24 cellular contexts compared by ENCODE assay signal in the genomic region with DNA sequence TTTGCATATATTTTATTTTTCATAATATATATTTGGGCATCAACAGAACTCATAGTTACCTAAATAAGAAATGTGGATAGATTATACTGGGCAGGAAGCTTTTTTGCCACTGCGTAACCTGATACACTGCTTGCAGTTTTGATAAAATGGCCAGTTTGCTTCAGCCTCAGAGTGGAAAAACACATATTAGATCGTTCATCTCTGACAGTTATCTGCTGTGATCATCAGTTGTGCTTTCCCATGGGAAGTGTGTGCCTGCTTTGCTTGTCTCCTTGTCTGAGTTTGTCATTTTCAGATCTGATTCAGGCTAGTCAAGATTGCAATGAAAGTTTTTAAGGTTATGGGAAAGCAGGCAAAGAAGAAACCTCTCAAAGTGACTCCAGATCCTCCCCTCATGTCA. TPM values are rescaled to one million over a fixed set of nuclear protein-coding genes. Genes with fewer than 3 reads are reported as not detected.
DNase-seq lines count a peak whose midpoint lies in the region; ATAC-seq, FAIRE-seq and TF ChIP-seq lines count a peak whose summit lies in the region.
"Had no signal": no experiment of that assay in that cellular context is flagged by ENCODE, and none has a peak within 500 bp of the region (broad histone marks: within the 10 kb centered on the region; RNA-seq: fewer than 3 reads in every experiment).

No MANE protein-coding gene starts in this region.

- TF ChIP-seq RAD21 in SK-N-SH (IDR thresholded peaks at IDR 0.05; ENCODE audit: low read length) (no peak), H1 (IDR thresholded peaks at IDR 0.05 in 1 of 2, conservative IDR thresholded peaks at IDR 0.05 in 1 of 2; ENCODE audit: low read depth in 2 of 2, low read length in 2 of 2) (no peak), neural cell (conservative IDR thresholded peaks at IDR 0.05) (no peak)

- H3K4me1 ChIP-seq in SK-N-SH (ENCODE audit: control insufficient read depth in 1 of 2, insufficient read depth in 2 of 2, low read depth in 1 of 2, low read length in 1 of 2) (peaks cover 0 to 8% of the 10 kb centered on the region in 2 experiments; a peak in 2 of 4 replicates), H1 (replicated peaks in 1 of 4; ENCODE audit: control insufficient read depth in 3 of 4, insufficient read depth in 4 of 4, low read length in 3 of 4) (no peaks in the 10 kb centered on the region)
- H3K4me1 ChIP-seq: BLaER1, SJSA1 had no signal

- H4K91ac ChIP-seq in H1 (replicated peaks; ENCODE audit: insufficient read length, low read length): no peak overlapping the region

- no peak overlapping the region for H2BK5ac ChIP-seq in H1 (ENCODE audit: low read depth, low read length)

- no peak for TF ChIP-seq CTCF in SK-N-SH (IDR thresholded peaks at IDR 0.05)
- no peak for TF ChIP-seq CTCF in H1 (IDR thresholded peaks at IDR 0.05; ENCODE audit: control extremely low read depth in 1 of 3, insufficient read depth in 1 of 3, low read depth in 1 of 3, low read length in 3 of 3)
- TF ChIP-seq CTCF in neural cell (IDR thresholded peaks at IDR 0.05; ENCODE audit: poor library complexity, severe bottlenecking): no peak
- no peak for TF ChIP-seq CTCF in MCF 10A (IDR thresholded peaks at IDR 0.05; ENCODE audit: unreplicated experiment)

- H2BK120ac ChIP-seq in H1 (replicated peaks; ENCODE audit: low read depth, low read length): no peak overlapping the region

- no peak overlapping the region for H3K9ac ChIP-seq in SK-N-SH
- no peak overlapping the region for H3K9ac ChIP-seq in H1 (replicated peaks in 1 of 4; ENCODE audit: extremely low read depth in 1 of 4, low read depth in 3 of 4, low read length in 3 of 4)
- no peak overlapping the region for H3K9ac ChIP-seq in neural cell (ENCODE audit: low read length)
- H3K9ac ChIP-seq: BLaER1 had no signal

- H3K4me2 ChIP-seq in SK-N-SH: peak overlapping the region; percentile 35; the same call in 1 of the 2 replicates
- H3K4me2 ChIP-seq in H1 (ENCODE audit: insufficient read depth in 1 of 2, low read depth in 2 of 2, low read length in 2 of 2): no peak overlapping the region
- no peak overlapping the region for H3K4me2 ChIP-seq in neural cell (ENCODE audit: low read length)
- H3K4me2 ChIP-seq: BLaER1, GM23338, PC-9 had no signal

- H3K79me2 ChIP-seq in SK-N-SH (ENCODE audit: insufficient read depth) (no peaks in the 10 kb centered on the region), H1 (ENCODE audit: control insufficient read depth in 1 of 2, insufficient read depth in 2 of 2, low read length in 2 of 2) (no peaks in the 10 kb centered on the region), neural cell (replicated peaks; ENCODE audit: insufficient read depth, low read length) (no peaks in the 10 kb centered on the region)

- no peaks in the 10 kb centered on the region for H3K9me2 ChIP-seq in SK-N-SH
- H3K9me2 ChIP-seq in neural cell (ENCODE audit: insufficient read depth, low read length): no peaks in the 10 kb centered on the region

- no peak for TF ChIP-seq POLR2A in H1 (IDR thresholded peaks at IDR 0.05; ENCODE audit: control extremely low read depth in 1 of 2, low read depth in 2 of 2, low read length in 2 of 2)

- no peak overlapping the region for H3K27ac Mint-ChIP-seq in MCF 10A (ENCODE audit: low read depth, unreplicated experiment)
- H3K27ac Mint-ChIP-seq: CD4-positive, CD25-positive, alpha-beta regulatory T cell; GM23338 had no signal

- intact Hi-C loops in MCF 10A (cut with micrococcal nuclease): no loop called here

- no peaks in the 10 kb centered on the region for H3K9me3 Mint-ChIP-seq in MCF 10A (ENCODE audit: unreplicated experiment)
- H3K9me3 Mint-ChIP-seq: GM23338 had no signal

- TF ChIP-seq EP300 in SK-N-SH (IDR thresholded peaks at IDR 0.05; ENCODE audit: borderline replicate concordance in 1 of 2, low read depth in 1 of 2, low read length in 1 of 2): no peak; a peak in 1 of 4 replicates
- no peak for TF ChIP-seq EP300 in H1 (IDR thresholded peaks at IDR 0.05; ENCODE audit: borderline replicate concordance in 1 of 2, low read depth in 2 of 2, low read length in 2 of 2)
- peak; percentile 27 for TF ChIP-seq EP300 in neural cell (conservative IDR thresholded peaks at IDR 0.05; ENCODE audit: poor library complexity, severe bottlenecking)

- H3K56ac ChIP-seq in H1 (replicated peaks; ENCODE audit: insufficient read length, low read depth, low read length): no peak overlapping the region

- no peak overlapping the region for H3K4me3 ChIP-seq in SK-N-SH (ENCODE audit: low read depth in 2 of 2, low read length in 1 of 2)
- no peak overlapping the region for H3K4me3 ChIP-seq in H1 (ENCODE audit: extremely low read depth in 1 of 4, insufficient read depth in 2 of 4, low read depth in 3 of 4, low read length in 4 of 4)
- H3K4me3 ChIP-seq in neural cell (ENCODE audit: low read length): no peak overlapping the region
- H3K4me3 ChIP-seq: BLaER1, GM23338, PC-9, SJSA1 had no signal

- no TSS peak for BruUV-seq in MCF 10A (replicated peaks; lab: Mats Ljungman, UMichigan)

- no peaks in the 10 kb centered on the region for H3K4me1 Mint-ChIP-seq in MCF 10A (ENCODE audit: insufficient read depth, unreplicated experiment)
- H3K4me1 Mint-ChIP-seq: CD4-positive, CD25-positive, alpha-beta regulatory T cell; GM23338 had no signal

- 48% methylated on average over 2 of the region's 2 CpGs for WGBS in SK-N-SH (ENCODE audit: low lambda C conversion rate)
- 100% methylated on average over 2 of the region's 2 CpGs; no CpG with 5 or more reads in 1 of the 2 experiments for WGBS in H1 (ENCODE audit: extremely low coverage in 1 of 2, insufficient coverage in 1 of 2, insufficient read length in 1 of 2, insufficient replicate concordance in 2 of 2, low coverage in 1 of 2, low lambda C conversion rate in 2 of 2, missing lambda C conversion rate in 1 of 2), 2 experiments

- H3K27me3 ChIP-seq in SK-N-SH (ENCODE audit: insufficient read depth): no peaks in the 10 kb centered on the region
- peaks cover 0 to 1% (median 0%) of the 10 kb centered on the region in 4 experiments; a peak in 1 of 7 replicates for H3K27me3 ChIP-seq in H1 (replicated peaks in 1 of 4; ENCODE audit: control insufficient read depth in 3 of 4, extremely low read depth in 1 of 4, insufficient read depth in 3 of 4, low read length in 3 of 4)
- H3K27me3 ChIP-seq in neural cell (ENCODE audit: insufficient read depth, low read depth, low read length): no peaks in the 10 kb centered on the region
- H3K27me3 ChIP-seq: BLaER1, SJSA1 had no signal

- H3K18ac ChIP-seq in H1 (ENCODE audit: extremely low read depth, low read length): no peak overlapping the region

- no peaks in the 10 kb centered on the region for H3K23me2 ChIP-seq in H1 (ENCODE audit: low read depth, low read length)

- H3K36me3 Mint-ChIP-seq in MCF 10A (ENCODE audit: insufficient read depth, unreplicated experiment): no peaks in the 10 kb centered on the region
- H3K36me3 Mint-ChIP-seq: CD4-positive, CD25-positive, alpha-beta regulatory T cell had no signal

- H3K23ac ChIP-seq in H1 (ENCODE audit: insufficient read length): no peak overlapping the region

- no peak overlapping the region for H2AK5ac ChIP-seq in H1 (ENCODE audit: low read depth, low read length)

- no peaks in the 10 kb centered on the region for H3K36me3 ChIP-seq in SK-N-SH (replicated peaks in 1 of 2; ENCODE audit: control insufficient read depth in 1 of 2, insufficient read depth in 2 of 2, low read length in 1 of 2)
- no peaks in the 10 kb centered on the region; a peak in 1 of 8 replicates for H3K36me3 ChIP-seq in H1 (ENCODE audit: control insufficient read depth in 2 of 4, insufficient read depth in 4 of 4, low read length in 3 of 4)
- H3K36me3 ChIP-seq in neural cell (ENCODE audit: insufficient read depth, low read length): no peaks in the 10 kb centered on the region
- H3K36me3 ChIP-seq: BLaER1, SJSA1 had no signal

- no peaks in the 10 kb centered on the region for H3K9me3 ChIP-seq in SK-N-SH
- no peaks in the 10 kb centered on the region for H3K9me3 ChIP-seq in H1 (ENCODE audit: insufficient read depth in 2 of 2, low read depth in 1 of 2, low read length in 1 of 2)
- H3K9me3 ChIP-seq in neural cell (ENCODE audit: low read length): no peaks in the 10 kb centered on the region
- H3K9me3 ChIP-seq: BLaER1, SJSA1 had no signal

- no peak overlapping the region for H3K4me3 Mint-ChIP-seq in MCF 10A (ENCODE audit: unreplicated experiment)
- H3K4me3 Mint-ChIP-seq: CD4-positive, CD25-positive, alpha-beta regulatory T cell; GM23338 had no signal

- H4K8ac ChIP-seq in H1 (ENCODE audit: extremely low read depth, insufficient read depth, low read length): no peak overlapping the region

- POLR2A ChIA-PET in SK-N-SH (lab: Yijun Ruan, JAX) (no interaction called here), H1 (lab: Charles Lee; ENCODE audit: partially characterized antibody) (no interaction called here), MCF 10A (lab: Yijun Ruan, JAX) (interaction anchor here (1.5 kb wide), 1 partner anchor 313 kb away, joined by 3 read pairs; no protein-coding TSS in a partner anchor)

- no peak overlapping the region for H3K14ac ChIP-seq in H1 (ENCODE audit: insufficient read length)

- H2BK12ac ChIP-seq in H1 (ENCODE audit: low read depth, low read length): no peak overlapping the region

- no peak for ATAC-seq in GM21367 (IDR thresholded peaks at IDR 0.05; ENCODE audit: unreplicated experiment)
- ATAC-seq: GM23338 had no signal

- no peak for FAIRE-seq in H1 (lab: Jason Lieb, UNC)
- FAIRE-seq: A204.1, G401.6 had no signal

- no peaks in the 10 kb centered on the region for H3K27me3 Mint-ChIP-seq in MCF 10A (ENCODE audit: insufficient read depth, unreplicated experiment)
- H3K27me3 Mint-ChIP-seq: CD4-positive, CD25-positive, alpha-beta regulatory T cell had no signal

- no peak overlapping the region for H4K5ac ChIP-seq in H1 (ENCODE audit: insufficient read length, low read depth, low read length)

- no peaks in the 10 kb centered on the region for H3K79me1 ChIP-seq in H1 (ENCODE audit: low read depth, low read length)

- H2AFZ ChIP-seq in SK-N-SH (ENCODE audit: low read depth) (no peak overlapping the region), H1 (ENCODE audit: low read length) (peak overlapping the region; percentile 85; the same call in 1 of the 2 replicates), neural cell (ENCODE audit: low read depth, low read length) (no peak overlapping the region)
- H2AFZ ChIP-seq: GM23338, PC-9 had no signal

- no peaks in the 10 kb centered on the region for H4K20me1 ChIP-seq in SK-N-SH (ENCODE audit: insufficient read depth)
- H4K20me1 ChIP-seq in H1 (replicated peaks in 1 of 2; ENCODE audit: control insufficient read depth in 1 of 2, insufficient read depth in 2 of 2, low read length in 2 of 2): no peaks in the 10 kb centered on the region
- no peaks in the 10 kb centered on the region for H4K20me1 ChIP-seq in neural cell (ENCODE audit: insufficient read depth)
- H4K20me1 ChIP-seq: BLaER1 had no signal

- CTCF ChIA-PET in SK-N-SH (lab: Yijun Ruan, JAX): interaction anchor here (1.6 kb wide), 1 partner anchor 53 kb away, joined by 4 read pairs; no protein-coding TSS in a partner anchor
- CTCF ChIA-PET in H1 (lab: Charles Lee; ENCODE audit: partially characterized antibody): no interaction called here
- CTCF ChIA-PET in MCF 10A (lab: Yijun Ruan, JAX): no interaction called here

- H3F3A ChIP-seq in SK-N-SH (replicated peaks; ENCODE audit: insufficient read depth) (no peaks in the 10 kb centered on the region), neural cell (ENCODE audit: insufficient read depth, low read length, poor library complexity, severe bottlenecking) (no peaks in the 10 kb centered on the region)

- peak; percentile 38 for DNase-seq in EH (ENCODE audit: low read depth)
- peak; percentile 15 for DNase-seq in SK-N-SH
- DNase-seq in H1 (ENCODE audit: low read depth in 1 of 2, low spot score in 2 of 2): no peak
- DNase-seq in mucosa of gallbladder (ENCODE audit: low spot score): no peak
- DNase-seq in MCF 10A (ENCODE audit: unreplicated experiment): no peak
- DNase-seq: CD4-positive, CD25-positive, alpha-beta regulatory T cell; DMS53; HCEC 1CT; KG1; NCI-H1048; NCI-H1417; NCI-H187 treated with DMSO at 0.1 percent for 48 hours; NCI-H446; NCI-H524 treated with DMSO at 0.1 percent for 48 hours; NCI-H774; PC-9; Right ventricle myocardium superior had no signal

- peak overlapping the region; percentile 12 to 62; a peak in 3 of 4 replicates for H3K27ac ChIP-seq in SK-N-SH (ENCODE audit: low read depth in 2 of 2, low read length in 1 of 2)
- H3K27ac ChIP-seq in H1 (ENCODE audit: low read depth, low read length): no peak overlapping the region
- no peak overlapping the region for H3K27ac ChIP-seq in neural cell (ENCODE audit: low read length)
- H3K27ac ChIP-seq: BLaER1, PC-9, SJSA1 had no signal

- H2BK20ac ChIP-seq in H1 (ENCODE audit: low read length): no peak overlapping the region

- no peak overlapping the region for H2BK15ac ChIP-seq in H1 (ENCODE audit: low read length)

- no peak overlapping the region for H3K4ac ChIP-seq in H1 (replicated peaks; ENCODE audit: insufficient read length, low read depth, low read length)

RNA-seq across cellular contexts. Expression of gene ADAM12, which starts 54.0 kb away (rescaled TPM):
- polyA plus RNA-seq in SK-N-SH (2012; rRNA removed): 24.0 and 25.0 TPM in 2 replicates
- polyA plus RNA-seq in SK-N-SH (2012; cell fraction: cytosol; rRNA removed): 29.1 and 32.7 TPM in 2 replicates
- polyA plus RNA-seq in SK-N-SH (2012; cell fraction: nucleus; rRNA removed): 26.1 and 36.9 TPM in 2 replicates
- total RNA-seq in H1 (2021; fragmentation: NEBNext Ultra II Directional; extraction: Animal tissue kit (Norgen Biotek cat#: 25700)): 0.07 and 0.19 TPM in 2 replicates
- polyA plus RNA-seq in H1 (2011; rRNA removed): 0.17 and 0.20 TPM in 2 replicates
- 0.13 TPM for polyA plus RNA-seq in H1 (2011; cell fraction: cytosol; rRNA removed)
- polyA plus RNA-seq in H1 (2011; cell fraction: nucleus; rRNA removed): 0.51 TPM
- polyA plus RNA-seq in H1 (2012, experiment 1 of 2): 0.11 to 0.30 TPM (median 0.21 TPM) in 4 replicates
- polyA plus RNA-seq in H1 (2012, experiment 2 of 2): 0.03 TPM
- 0.47 TPM for polyA plus RNA-seq in H1 (2013, experiment 1 of 2)
- polyA plus RNA-seq in H1 (2013, experiment 2 of 2): 0.09 TPM
- polyA minus RNA-seq in H1 (2011; rRNA and poly(A)+ RNA removed): 0.12 and 0.54 TPM in 2 replicates
- 0.66 TPM for polyA minus RNA-seq in H1 (2011; cell fraction: cytosol; rRNA and poly(A)+ RNA removed)
- 1.7 TPM for polyA minus RNA-seq in H1 (2011; cell fraction: nucleus; rRNA and poly(A)+ RNA removed)
- 0.09 and 0.14 TPM in 2 replicates for polyA plus RNA-seq in neural cell
- 1.0 and 1.5 TPM in 2 replicates for polyA minus RNA-seq in neural cell
- total RNA-seq in mucosa of gallbladder: 2.1 TPM
- total RNA-seq in MCF 10A (2022): 2.2 and 3.1 TPM in 2 replicates

Comparison
In these comparisons a context has a peak if more than half of its experiments do, and no peak if none do; other contexts are left out.
1. DNase-seq: peak in EH (single experiment) and SK-N-SH (single experiment); none in H1 (0 of 2), mucosa of gallbladder (single experiment) and MCF 10A (single experiment).
2. H3K27ac ChIP-seq: peak in SK-N-SH (2 of 2); none in H1 (single experiment) and neural cell (single experiment).